In genomic region chr7:130379551-130380120, GRCh38 we compare ENCODE assay signal across 15 cellular contexts. TPM values are rescaled to one million over a fixed set of nuclear protein-coding genes. Genes with fewer than 3 reads are reported as not detected.
DNase-seq lines count a peak whose midpoint lies in the region; ATAC-seq, FAIRE-seq and TF ChIP-seq lines count a peak whose summit lies in the region.
"Had no signal": no experiment of that assay in that cellular context is flagged by ENCODE, and none has a peak within 500 bp of the region (broad histone marks: within the 10 kb centered on the region; RNA-seq: fewer than 3 reads in every experiment).

No MANE protein-coding gene starts in this region.

- H3K27me3 ChIP-seq in SK-N-SH (ENCODE audit: insufficient read depth) (no peaks in the 10 kb centered on the region), H1 (replicated peaks in 1 of 4; ENCODE audit: control insufficient read depth in 3 of 4, extremely low read depth in 1 of 4, insufficient read depth in 3 of 4, low read length in 3 of 4) (no peaks in the 10 kb centered on the region; a peak in 1 of 7 replicates), neural progenitor cell (no peaks in the 10 kb centered on the region), thoracic aorta (replicated peaks; ENCODE audit: insufficient read depth) (no peaks in the 10 kb centered on the region)
- H3K27me3 ChIP-seq: MG63, testis had no signal

- H3K36me3 ChIP-seq in SK-N-SH (replicated peaks in 1 of 2; ENCODE audit: control insufficient read depth in 1 of 2, insufficient read depth in 2 of 2, low read length in 1 of 2) (no peaks in the 10 kb centered on the region), H1 (ENCODE audit: control insufficient read depth in 2 of 4, insufficient read depth in 4 of 4, low read length in 3 of 4) (no peaks in the 10 kb centered on the region), neural progenitor cell (no peaks in the 10 kb centered on the region), thoracic aorta (no peaks in the 10 kb centered on the region)
- H3K36me3 ChIP-seq: MG63 had no signal

- TF ChIP-seq RAD21 in SK-N-SH (IDR thresholded peaks at IDR 0.05; ENCODE audit: low read length): no peak
- no peak for TF ChIP-seq RAD21 in H1 (IDR thresholded peaks at IDR 0.05 in 1 of 2, conservative IDR thresholded peaks at IDR 0.05 in 1 of 2; ENCODE audit: low read depth in 2 of 2, low read length in 2 of 2)

- peaks cover 20% of the 10 kb centered on the region for H3K4me1 Mint-ChIP-seq in neural progenitor cell

- H3K23me2 ChIP-seq in H1 (ENCODE audit: low read depth, low read length): no peaks in the 10 kb centered on the region; the same call in 1 of the 2 replicates

- H2BK20ac ChIP-seq in H1 (ENCODE audit: low read length): no peak overlapping the region

- peak overlapping the region; percentile 42 for H3K27ac Mint-ChIP-seq in neural progenitor cell
- H3K27ac Mint-ChIP-seq: activated CD4-positive, alpha-beta memory T cell treated with anti-CD3 and anti-CD28 coated beads for 36 hours had no signal

- H3K9me3 Mint-ChIP-seq in neural progenitor cell: peaks cover 26% of the 10 kb centered on the region

- no peaks in the 10 kb centered on the region for H3K79me2 ChIP-seq in SK-N-SH (ENCODE audit: insufficient read depth)
- no peaks in the 10 kb centered on the region for H3K79me2 ChIP-seq in H1 (ENCODE audit: control insufficient read depth in 1 of 2, insufficient read depth in 2 of 2, low read length in 2 of 2)
- H3K79me2 ChIP-seq in neural progenitor cell (ENCODE audit: low read depth): no peaks in the 10 kb centered on the region

- TF ChIP-seq POLR2A in H1 (IDR thresholded peaks at IDR 0.05; ENCODE audit: control extremely low read depth in 1 of 2, low read depth in 2 of 2, low read length in 2 of 2) (no peak), GM12892 (IDR thresholded peaks at IDR 0.05; ENCODE audit: low read depth, low read length) (no peak)

- DNase-seq in SK-N-SH (peak; percentile 65), H1 (ENCODE audit: low read depth in 1 of 2, low spot score in 2 of 2) (no peak), neural progenitor cell (ENCODE audit: low spot score) (no peak), thoracic aorta (ENCODE audit: low spot score) (no peak), GM12892 (ENCODE audit: insufficient read length) (no peak), NOMO-1 (lab: John Stamatoyannopoulos, UW; ENCODE audit: unreplicated experiment in 2 of 2) (no peak)
- DNase-seq in activated CD4-positive, alpha-beta T cell treated with anti-CD3 and anti-CD28 coated beads, Interleukin-2, amount 50 U/mL, for 1 hour: no peak
- DNase-seq: activated CD4-positive, alpha-beta memory T cell treated with anti-CD3 and anti-CD28 coated beads for 36 hours; activated T-cell treated with anti-CD3 and anti-CD28 coated beads, Interleukin-2, amount 50 U/mL, for 48 hours; DMS153; left colon; MG63; naive thymus-derived CD4-positive, alpha-beta T cell; NCI-H187 treated with DMSO at 0.1 percent for 48 hours had no signal

- H3K18ac ChIP-seq in H1 (ENCODE audit: extremely low read depth, low read length): no peak overlapping the region

- H3K4me3 Mint-ChIP-seq in neural progenitor cell: no peak overlapping the region
- H3K4me3 Mint-ChIP-seq: activated CD4-positive, alpha-beta memory T cell treated with anti-CD3 and anti-CD28 coated beads for 36 hours; naive thymus-derived CD4-positive, alpha-beta T cell had no signal

- peaks cover 7% of the 10 kb centered on the region for H3K36me3 Mint-ChIP-seq in neural progenitor cell

- H3K9me3 ChIP-seq in SK-N-SH: no peaks in the 10 kb centered on the region
- H3K9me3 ChIP-seq in H1 (ENCODE audit: insufficient read depth in 2 of 2, low read depth in 1 of 2, low read length in 1 of 2): peaks cover 18% of the 10 kb centered on the region in 2 experiments
- H3K9me3 ChIP-seq in neural progenitor cell (ENCODE audit: low read depth): no peaks in the 10 kb centered on the region
- H3K9me3 ChIP-seq in thoracic aorta: no peaks in the 10 kb centered on the region
- H3K9me3 ChIP-seq: MG63, testis had no signal

- H2BK5ac ChIP-seq in H1 (ENCODE audit: low read depth, low read length): no peak overlapping the region; the same call in 1 of the 2 replicates

- H4K8ac ChIP-seq in H1 (ENCODE audit: extremely low read depth, insufficient read depth, low read length): no peak overlapping the region; the same call in 1 of the 2 replicates

- no peaks in the 10 kb centered on the region for H3F3A ChIP-seq in SK-N-SH (replicated peaks; ENCODE audit: insufficient read depth)
- H3F3A ChIP-seq in neural progenitor cell (ENCODE audit: low read depth): no peaks in the 10 kb centered on the region

- no peak overlapping the region for H3K56ac ChIP-seq in H1 (replicated peaks; ENCODE audit: insufficient read length, low read depth, low read length)

- no peak overlapping the region for H2AK5ac ChIP-seq in H1 (ENCODE audit: low read depth, low read length)

- H3K4me2 ChIP-seq in SK-N-SH (no peak overlapping the region), H1 (ENCODE audit: insufficient read depth in 1 of 2, low read depth in 2 of 2, low read length in 2 of 2) (no peak overlapping the region), neural progenitor cell (peak overlapping the region; percentile 45)

- H2AFZ ChIP-seq in SK-N-SH (ENCODE audit: low read depth): peak overlapping the region; percentile 37; the same call in 1 of the 2 replicates
- 0 out of 2 replicates have a peak overlapping the region, but pooled peaks have one; percentile 40 for H2AFZ ChIP-seq in H1 (ENCODE audit: low read length)
- peak overlapping the region; percentile 64 for H2AFZ ChIP-seq in neural progenitor cell (replicated peaks)

- no peak overlapping the region for H3K4ac ChIP-seq in H1 (replicated peaks; ENCODE audit: insufficient read length, low read depth, low read length)

- FAIRE-seq in H1 (lab: Jason Lieb, UNC) (no peak), GM12892 (lab: Jason Lieb, UNC) (no peak)

- no peaks in the 10 kb centered on the region for H3K79me1 ChIP-seq in H1 (ENCODE audit: low read depth, low read length)

- no peak for ATAC-seq in thoracic aorta (ENCODE audit: insufficient number of reproducible peaks, low FRiP score, low read depth)
- ATAC-seq: left colon; naive thymus-derived CD4-positive, alpha-beta T cell had no signal

- H3K4me3 ChIP-seq in SK-N-SH (ENCODE audit: low read depth in 2 of 2, low read length in 1 of 2): no peak overlapping the region
- no peak overlapping the region for H3K4me3 ChIP-seq in H1 (ENCODE audit: extremely low read depth in 1 of 4, insufficient read depth in 2 of 4, low read depth in 3 of 4, low read length in 4 of 4)
- no peak overlapping the region for H3K4me3 ChIP-seq in neural progenitor cell
- no peak overlapping the region for H3K4me3 ChIP-seq in thoracic aorta
- H3K4me3 ChIP-seq: MG63, testis had no signal

- POLR2A ChIA-PET in SK-N-SH (lab: Yijun Ruan, JAX) (interaction anchor here (0.6 to 0.9 kb wide), 2 partner anchors 62 to 175 kb away, joined by 3 to 4 read pairs; partner anchors contain the start of gene TMEM209), H1 (lab: Charles Lee; ENCODE audit: partially characterized antibody) (interaction anchor here (0.6 kb wide), 1 partner anchor 106 kb away, joined by 3 read pairs; no protein-coding TSS in a partner anchor)

- no peak overlapping the region for H4K5ac ChIP-seq in H1 (ENCODE audit: insufficient read length, low read depth, low read length)

- H3K9ac ChIP-seq in SK-N-SH (no peak overlapping the region), H1 (replicated peaks in 1 of 4; ENCODE audit: extremely low read depth in 1 of 4, low read depth in 3 of 4, low read length in 3 of 4) (no peak overlapping the region), neural progenitor cell (no peak overlapping the region)

- CTCF ChIA-PET in SK-N-SH (lab: Yijun Ruan, JAX) (interaction anchor here (1.0 kb wide), 1 partner anchor 9 kb away, joined by 3 read pairs; no protein-coding TSS in a partner anchor), H1 (lab: Charles Lee; ENCODE audit: partially characterized antibody) (interaction anchor here (0.9 to 5.7 kb wide), 7 partner anchors 12 to 136 kb away, joined by 3 to 59 read pairs (median 6); partner anchors contain the start of gene CPA5)

- no peak overlapping the region for H4K91ac ChIP-seq in H1 (replicated peaks; ENCODE audit: insufficient read length, low read length)

- TF ChIP-seq EP300 in SK-N-SH (IDR thresholded peaks at IDR 0.05; ENCODE audit: borderline replicate concordance in 1 of 2, low read depth in 1 of 2, low read length in 1 of 2): no peak
- no peak for TF ChIP-seq EP300 in H1 (IDR thresholded peaks at IDR 0.05; ENCODE audit: borderline replicate concordance in 1 of 2, low read depth in 2 of 2, low read length in 2 of 2)

- TF ChIP-seq CTCF in SK-N-SH (IDR thresholded peaks at IDR 0.05): no peak
- no peak for TF ChIP-seq CTCF in H1 (IDR thresholded peaks at IDR 0.05; ENCODE audit: control extremely low read depth in 1 of 3, insufficient read depth in 1 of 3, low read depth in 1 of 3, low read length in 3 of 3)
- no peak for TF ChIP-seq CTCF in neural progenitor cell (IDR thresholded peaks at IDR 0.05)
- no peak for TF ChIP-seq CTCF in thoracic aorta (IDR thresholded peaks at IDR 0.05)

- no peak overlapping the region for H3K23ac ChIP-seq in H1 (ENCODE audit: insufficient read length)

- H3K9me2 ChIP-seq in SK-N-SH: no peaks in the 10 kb centered on the region

- peak overlapping the region in 1 of 2 experiments; percentile 84; a peak in 2 of 4 replicates for H3K27ac ChIP-seq in SK-N-SH (ENCODE audit: low read depth in 2 of 2, low read length in 1 of 2)
- H3K27ac ChIP-seq in H1 (ENCODE audit: low read depth, low read length): no peak overlapping the region
- H3K27ac ChIP-seq in neural progenitor cell: no peak overlapping the region
- peak overlapping the region; percentile 3 to 19 for H3K27ac ChIP-seq in thoracic aorta
- H3K27ac ChIP-seq: testis had no signal

- H3K4me1 ChIP-seq in SK-N-SH (ENCODE audit: control insufficient read depth in 1 of 2, insufficient read depth in 2 of 2, low read depth in 1 of 2, low read length in 1 of 2) (peaks cover 0 to 20% of the 10 kb centered on the region in 2 experiments; a peak in 1 of 4 replicates), H1 (replicated peaks in 1 of 4; ENCODE audit: control insufficient read depth in 3 of 4, insufficient read depth in 4 of 4, low read length in 3 of 4) (peaks cover 0 to 2% (median 0%) of the 10 kb centered on the region in 4 experiments; a peak in 1 of 7 replicates), neural progenitor cell (peaks cover 10% of the 10 kb centered on the region), thoracic aorta (ENCODE audit: control insufficient read depth in 1 of 2, low read depth in 2 of 2) (peaks cover 9 to 20% of the 10 kb centered on the region in 2 donors)

- peaks cover 7% of the 10 kb centered on the region for H3K27me3 Mint-ChIP-seq in neural progenitor cell (ENCODE audit: insufficient read depth, low read depth)
- H3K27me3 Mint-ChIP-seq: activated CD4-positive, alpha-beta memory T cell treated with anti-CD3 and anti-CD28 coated beads for 36 hours; naive thymus-derived CD4-positive, alpha-beta T cell had no signal

- no peak overlapping the region for H2BK12ac ChIP-seq in H1 (ENCODE audit: low read depth, low read length)

- no peak overlapping the region for H2BK120ac ChIP-seq in H1 (replicated peaks; ENCODE audit: low read depth, low read length)

- H2BK15ac ChIP-seq in H1 (ENCODE audit: low read length): no peak overlapping the region

- H4K20me1 ChIP-seq in SK-N-SH (ENCODE audit: insufficient read depth): no peaks in the 10 kb centered on the region
- no peaks in the 10 kb centered on the region for H4K20me1 ChIP-seq in H1 (replicated peaks in 1 of 2; ENCODE audit: control insufficient read depth in 1 of 2, insufficient read depth in 2 of 2, low read length in 2 of 2)
- no peaks in the 10 kb centered on the region for H4K20me1 ChIP-seq in neural progenitor cell (ENCODE audit: low read depth)

- WGBS in SK-N-SH (ENCODE audit: low lambda C conversion rate): 88% methylated on average over 10 of the region's 17 CpGs
- 88% methylated on average over 15 of the region's 17 CpGs; no CpG with 5 or more reads in 1 of the 2 experiments for WGBS in H1 (ENCODE audit: extremely low coverage in 1 of 2, insufficient coverage in 1 of 2, insufficient read length in 1 of 2, insufficient replicate concordance in 2 of 2, low coverage in 1 of 2, low lambda C conversion rate in 2 of 2, missing lambda C conversion rate in 1 of 2), 2 experiments

- H3K14ac ChIP-seq in H1 (ENCODE audit: insufficient read length): no peak overlapping the region

RNA-seq across cellular contexts. Expression of gene CPA1, which starts 0.7 kb away (rescaled TPM):
- polyA plus RNA-seq in SK-N-SH (2012; rRNA removed) (0.05 and 0.24 TPM in 2 replicates), H1 (2011; rRNA removed) (0.06 TPM in 1 of 2 replicates, not detected in the other)
- polyA plus RNA-seq in SK-N-SH (2012; cell fraction: cytosol; rRNA removed): 0.06 and 0.12 TPM in 2 replicates
- 0.19 and 0.36 TPM in 2 replicates for polyA plus RNA-seq in SK-N-SH (2012; cell fraction: nucleus; rRNA removed)
- not detected in 2 replicates for total RNA-seq in H1 (2021; fragmentation: NEBNext Ultra II Directional; extraction: Animal tissue kit (Norgen Biotek cat#: 25700))
- not detected for polyA plus RNA-seq in H1 (2011; cell fraction: cytosol; rRNA removed)
- not detected for polyA plus RNA-seq in H1 (2011; cell fraction: nucleus; rRNA removed)
- polyA plus RNA-seq in H1 (2012, experiment 1 of 2): not detected in 4 replicates
- polyA plus RNA-seq in H1 (2012, experiment 2 of 2): not detected
- polyA plus RNA-seq in H1 (2013, experiment 1 of 2): not detected
- not detected for polyA plus RNA-seq in H1 (2013, experiment 2 of 2)
- not detected in 2 replicates for polyA minus RNA-seq in H1 (2011; rRNA and poly(A)+ RNA removed)
- not detected for polyA minus RNA-seq in H1 (2011; cell fraction: cytosol; rRNA and poly(A)+ RNA removed)
- not detected for polyA minus RNA-seq in H1 (2011; cell fraction: nucleus; rRNA and poly(A)+ RNA removed)
- total RNA-seq in neural progenitor cell (ENCODE audit: low replicate concordance) (not detected in 2 replicates), thoracic aorta (1 to 10 TPM; 1.8 to 4.1 TPM)
- not detected for polyA plus RNA-seq in GM12892 (2012; ENCODE audit: missing spikeins)
- total RNA-seq: activated CD4-positive, alpha-beta memory T cell treated with anti-CD3 and anti-CD28 coated beads for 36 hours; naive thymus-derived CD4-positive, alpha-beta T cell had no signal
- polyA plus RNA-seq: naive thymus-derived CD4-positive, alpha-beta T cell had no signal

RNA-seq across cellular contexts. Expression of gene CPA5, which starts 35.0 kb away (rescaled TPM):
- polyA plus RNA-seq in SK-N-SH (2012; rRNA removed): 0.86 and 1.3 TPM in 2 replicates
- 0.19 and 0.29 TPM in 2 replicates for polyA plus RNA-seq in SK-N-SH (2012; cell fraction: cytosol; rRNA removed)
- 2.2 and 4.6 TPM in 2 replicates for polyA plus RNA-seq in SK-N-SH (2012; cell fraction: nucleus; rRNA removed)
- total RNA-seq in H1 (2021; fragmentation: NEBNext Ultra II Directional; extraction: Animal tissue kit (Norgen Biotek cat#: 25700)): not detected in 2 replicates
- 0.12 TPM in 1 of 2 replicates, not detected in the other for polyA plus RNA-seq in H1 (2011; rRNA removed)
- polyA plus RNA-seq in H1 (2011; cell fraction: cytosol; rRNA removed): not detected
- polyA plus RNA-seq in H1 (2011; cell fraction: nucleus; rRNA removed): 0.20 TPM
- not detected in 4 replicates for polyA plus RNA-seq in H1 (2012, experiment 1 of 2)
- not detected for polyA plus RNA-seq in H1 (2012, experiment 2 of 2)
- polyA plus RNA-seq in H1 (2013, experiment 1 of 2): not detected
- polyA plus RNA-seq in H1 (2013, experiment 2 of 2): not detected
- polyA minus RNA-seq in H1 (2011; rRNA and poly(A)+ RNA removed): not detected in 2 replicates
- polyA minus RNA-seq in H1 (2011; cell fraction: cytosol; rRNA and poly(A)+ RNA removed): not detected
- polyA minus RNA-seq in H1 (2011; cell fraction: nucleus; rRNA and poly(A)+ RNA removed): not detected
- total RNA-seq in neural progenitor cell (ENCODE audit: low replicate concordance): 0.50 TPM in 1 of 2 replicates, not detected in the other
- total RNA-seq in thoracic aorta: not detected
- polyA plus RNA-seq in GM12892 (2012; ENCODE audit: missing spikeins): 1.9 TPM
- total RNA-seq: left colon had no signal

Comparison
In these comparisons a context has a peak if more than half of its experiments do, and no peak if none do; other contexts are left out.
1. H3K27ac ChIP-seq: peak in thoracic aorta (2 of 2); none in H1 (single experiment) and neural progenitor cell (single experiment).
2. Of the 17 proteins assayed by ChIP-seq in both H1 and SK-N-SH: peak only in H1: none; only in SK-N-SH: CHD2; in both: none; in neither: 16.
3. Peak in every context shown above with its lines, with median percentiles within 50 percentile points of each other: H2AFZ ChIP-seq.